1 cellular context compared by ENCODE assay signal in the genomic region with DNA sequence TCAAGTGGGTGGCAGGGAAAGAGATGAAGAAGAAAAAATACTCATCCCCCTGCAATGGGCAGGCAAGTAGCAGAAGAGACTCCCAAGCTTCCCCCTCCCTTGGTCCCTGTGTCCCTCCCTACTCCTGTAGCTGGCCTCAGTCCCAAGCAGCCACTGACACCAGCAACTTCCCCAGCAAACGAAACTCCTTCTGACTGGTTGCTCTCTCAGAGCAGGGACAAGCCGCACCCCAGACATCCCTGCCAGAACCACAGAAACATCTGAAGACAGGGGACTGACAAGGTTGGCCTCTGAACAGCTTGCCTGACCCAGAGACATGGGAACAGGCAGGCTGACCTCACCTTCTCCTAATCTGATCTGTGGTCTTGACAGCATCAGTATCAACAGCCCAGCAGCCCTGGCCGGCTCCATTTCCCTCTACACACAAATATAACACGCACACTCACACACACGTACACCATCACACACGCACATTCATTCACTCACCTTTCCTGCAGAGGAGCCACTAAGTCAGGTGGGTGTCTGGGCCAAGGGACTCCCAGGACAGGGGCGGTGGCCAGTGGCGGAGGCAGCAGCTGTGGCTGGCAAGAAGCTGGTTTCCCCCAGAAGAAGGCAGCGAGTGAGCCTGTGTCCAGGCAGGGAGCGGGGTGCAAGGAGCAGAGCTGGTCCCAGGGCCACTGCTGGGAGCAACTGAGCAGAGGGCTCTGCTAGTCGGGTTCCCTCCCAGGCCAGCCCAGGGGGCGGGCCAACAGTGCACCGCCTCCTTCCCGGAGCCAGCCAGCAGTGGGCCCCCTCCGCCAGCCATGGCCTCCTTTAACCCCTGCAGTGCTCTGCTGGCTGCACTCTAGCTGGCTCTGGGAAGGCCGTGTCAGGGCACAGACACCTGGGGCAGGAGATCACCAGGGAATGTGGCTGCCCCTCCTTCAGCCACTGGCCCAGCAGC.
TF ChIP-seq lines count a peak whose summit lies in the region.

No MANE protein-coding gene starts in this region.

TF ChIP-seq in HepG2, 621 proteins besides CTCF, POLR2A, EP300 and RAD21 (continued from another document and continues in another):
- TF ChIP-seq MNT (IDR thresholded peaks at IDR 0.05) (no peak), ARID2 (CRISPR knock-in tag; IDR thresholded peaks at IDR 0.05; ENCODE audit: borderline replicate concordance) (peak; percentile 65; the same call in 1 of the 2 replicates), ZNF33B (CRISPR knock-in tag; IDR thresholded peaks at IDR 0.05) (no peak), PRPF4 (IDR thresholded peaks at IDR 0.05; ENCODE audit: low read depth, low read length, poor library complexity, severe bottlenecking) (no peak), ZNF160 (CRISPR knock-in tag; IDR thresholded peaks at IDR 0.05) (peak; percentile 75; the same call in 1 of the 2 replicates), ZNF567 (CRISPR knock-in tag; IDR thresholded peaks at IDR 0.05; ENCODE audit: borderline replicate concordance) (peak; percentile 70; the same call in 1 of the 2 replicates), MBNL3 (CRISPR knock-in tag; conservative IDR thresholded peaks at IDR 0.05) (no peak), MAFG (CRISPR knock-in tag; IDR thresholded peaks at IDR 0.05) (no peak), MLLT10 (CRISPR knock-in tag; IDR thresholded peaks at IDR 0.05) (no peak), ZC3H13 (CRISPR knock-in tag; IDR thresholded peaks at IDR 0.05) (no peak), ZNF737 (CRISPR knock-in tag; IDR thresholded peaks at IDR 0.05; ENCODE audit: borderline replicate concordance) (no peak), PTBP1 (IDR thresholded peaks at IDR 0.05; ENCODE audit: low read depth, low read length, poor library complexity, severe bottlenecking) (peak; percentile 79), ZNF672 (CRISPR knock-in tag; IDR thresholded peaks at IDR 0.05) (peak; percentile 92), ZNF280B (CRISPR knock-in tag; IDR thresholded peaks at IDR 0.05; ENCODE audit: borderline replicate concordance) (peak; percentile 90; the same call in 1 of the 2 replicates), TOPORS (CRISPR knock-in tag; IDR thresholded peaks at IDR 0.05) (no peak), AHR (CRISPR knock-in tag; IDR thresholded peaks at IDR 0.05) (no peak), FOXA1 (IDR thresholded peaks at IDR 0.05) (no peak), FOXA1 (CRISPR knock-in tag; IDR thresholded peaks at IDR 0.05) (no peak; the same call in 1 of the 2 replicates), MIXL1 (CRISPR knock-in tag; IDR thresholded peaks at IDR 0.05) (no peak), PATZ1 (CRISPR knock-in tag; IDR thresholded peaks at IDR 0.05) (peak; percentile 95), ESRRA (CRISPR knock-in tag; IDR thresholded peaks at IDR 0.05; ENCODE audit: low read depth) (peak; percentile 43; the same call in 1 of the 2 replicates), RORA (CRISPR knock-in tag; IDR thresholded peaks at IDR 0.05) (no peak), BRCA1 (CRISPR knock-in tag; IDR thresholded peaks at IDR 0.05) (peak; percentile 43; the same call in 1 of the 2 replicates), STAT5B (CRISPR knock-in tag; IDR thresholded peaks at IDR 0.05) (no peak), TIGD3 (CRISPR knock-in tag; IDR thresholded peaks at IDR 0.05; ENCODE audit: borderline replicate concordance) (no peak), CEBPB (IDR thresholded peaks at IDR 0.05; ENCODE audit: borderline replicate concordance, low read depth, low read length) (no peak), CENPT (CRISPR knock-in tag; IDR thresholded peaks at IDR 0.05; ENCODE audit: low read depth) (no peak; the same call in 1 of the 2 replicates)
- TF ChIP-seq, protein P1, sequence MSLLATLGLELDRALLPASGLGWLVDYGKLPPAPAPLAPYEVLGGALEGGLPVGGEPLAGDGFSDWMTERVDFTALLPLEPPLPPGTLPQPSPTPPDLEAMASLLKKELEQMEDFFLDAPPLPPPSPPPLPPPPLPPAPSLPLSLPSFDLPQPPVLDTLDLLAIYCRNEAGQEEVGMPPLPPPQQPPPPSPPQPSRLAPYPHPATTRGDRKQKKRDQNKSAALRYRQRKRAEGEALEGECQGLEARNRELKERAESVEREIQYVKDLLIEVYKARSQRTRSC (CRISPR knock-in tag; IDR thresholded peaks at IDR 0.05; ENCODE audit: low read depth): no peak
- TF ChIP-seq, protein P2, sequence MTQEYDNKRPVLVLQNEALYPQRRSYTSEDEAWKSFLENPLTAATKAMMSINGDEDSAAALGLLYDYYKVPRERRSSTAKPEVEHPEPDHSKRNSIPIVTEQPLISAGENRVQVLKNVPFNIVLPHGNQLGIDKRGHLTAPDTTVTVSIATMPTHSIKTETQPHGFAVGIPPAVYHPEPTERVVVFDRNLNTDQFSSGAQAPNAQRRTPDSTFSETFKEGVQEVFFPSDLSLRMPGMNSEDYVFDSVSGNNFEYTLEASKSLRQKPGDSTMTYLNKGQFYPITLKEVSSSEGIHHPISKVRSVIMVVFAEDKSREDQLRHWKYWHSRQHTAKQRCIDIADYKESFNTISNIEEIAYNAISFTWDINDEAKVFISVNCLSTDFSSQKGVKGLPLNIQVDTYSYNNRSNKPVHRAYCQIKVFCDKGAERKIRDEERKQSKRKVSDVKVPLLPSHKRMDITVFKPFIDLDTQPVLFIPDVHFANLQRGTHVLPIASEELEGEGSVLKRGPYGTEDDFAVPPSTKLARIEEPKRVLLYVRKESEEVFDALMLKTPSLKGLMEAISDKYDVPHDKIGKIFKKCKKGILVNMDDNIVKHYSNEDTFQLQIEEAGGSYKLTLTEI (CRISPR knock-in tag; conservative IDR thresholded peaks at IDR 0.05): no peak
- TF ChIP-seq, protein P3, sequence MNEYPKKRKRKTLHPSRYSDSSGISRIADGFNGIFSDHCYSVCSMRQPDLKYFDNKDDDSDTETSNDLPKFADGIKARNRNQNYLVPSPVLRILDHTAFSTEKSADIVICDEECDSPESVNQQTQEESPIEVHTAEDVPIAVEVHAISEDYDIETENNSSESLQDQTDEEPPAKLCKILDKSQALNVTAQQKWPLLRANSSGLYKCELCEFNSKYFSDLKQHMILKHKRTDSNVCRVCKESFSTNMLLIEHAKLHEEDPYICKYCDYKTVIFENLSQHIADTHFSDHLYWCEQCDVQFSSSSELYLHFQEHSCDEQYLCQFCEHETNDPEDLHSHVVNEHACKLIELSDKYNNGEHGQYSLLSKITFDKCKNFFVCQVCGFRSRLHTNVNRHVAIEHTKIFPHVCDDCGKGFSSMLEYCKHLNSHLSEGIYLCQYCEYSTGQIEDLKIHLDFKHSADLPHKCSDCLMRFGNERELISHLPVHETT (CRISPR knock-in tag; conservative IDR thresholded peaks at IDR 0.05): peak; percentile 33; the same call in 1 of the 2 replicates
- TF ChIP-seq, protein P4, sequence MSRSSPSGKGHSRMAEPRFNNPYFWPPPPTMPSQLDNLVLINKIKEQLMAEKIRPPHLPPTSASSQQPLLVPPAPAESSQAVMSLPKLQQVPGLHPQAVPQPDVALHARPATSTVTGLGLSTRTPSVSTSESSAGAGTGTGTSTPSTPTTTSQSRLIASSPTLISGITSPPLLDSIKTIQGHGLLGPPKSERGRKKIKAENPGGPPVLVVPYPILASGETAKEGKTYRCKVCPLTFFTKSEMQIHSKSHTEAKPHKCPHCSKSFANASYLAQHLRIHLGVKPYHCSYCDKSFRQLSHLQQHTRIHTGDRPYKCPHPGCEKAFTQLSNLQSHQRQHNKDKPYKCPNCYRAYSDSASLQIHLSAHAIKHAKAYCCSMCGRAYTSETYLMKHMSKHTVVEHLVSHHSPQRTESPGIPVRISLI (CRISPR knock-in tag; IDR thresholded peaks at IDR 0.05; ENCODE audit: borderline replicate concordance): peak; percentile 31; the same call in 1 of the 2 replicates
- TF ChIP-seq, protein P5, sequence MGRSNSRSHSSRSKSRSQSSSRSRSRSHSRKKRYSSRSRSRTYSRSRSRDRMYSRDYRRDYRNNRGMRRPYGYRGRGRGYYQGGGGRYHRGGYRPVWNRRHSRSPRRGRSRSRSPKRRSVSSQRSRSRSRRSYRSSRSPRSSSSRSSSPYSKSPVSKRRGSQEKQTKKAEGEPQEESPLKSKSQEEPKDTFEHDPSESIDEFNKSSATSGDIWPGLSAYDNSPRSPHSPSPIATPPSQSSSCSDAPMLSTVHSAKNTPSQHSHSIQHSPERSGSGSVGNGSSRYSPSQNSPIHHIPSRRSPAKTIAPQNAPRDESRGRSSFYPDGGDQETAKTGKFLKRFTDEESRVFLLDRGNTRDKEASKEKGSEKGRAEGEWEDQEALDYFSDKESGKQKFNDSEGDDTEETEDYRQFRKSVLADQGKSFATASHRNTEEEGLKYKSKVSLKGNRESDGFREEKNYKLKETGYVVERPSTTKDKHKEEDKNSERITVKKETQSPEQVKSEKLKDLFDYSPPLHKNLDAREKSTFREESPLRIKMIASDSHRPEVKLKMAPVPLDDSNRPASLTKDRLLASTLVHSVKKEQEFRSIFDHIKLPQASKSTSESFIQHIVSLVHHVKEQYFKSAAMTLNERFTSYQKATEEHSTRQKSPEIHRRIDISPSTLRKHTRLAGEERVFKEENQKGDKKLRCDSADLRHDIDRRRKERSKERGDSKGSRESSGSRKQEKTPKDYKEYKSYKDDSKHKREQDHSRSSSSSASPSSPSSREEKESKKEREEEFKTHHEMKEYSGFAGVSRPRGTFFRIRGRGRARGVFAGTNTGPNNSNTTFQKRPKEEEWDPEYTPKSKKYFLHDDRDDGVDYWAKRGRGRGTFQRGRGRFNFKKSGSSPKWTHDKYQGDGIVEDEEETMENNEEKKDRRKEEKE (IDR thresholded peaks at IDR 0.05): no peak
- TF ChIP-seq, protein P6, sequence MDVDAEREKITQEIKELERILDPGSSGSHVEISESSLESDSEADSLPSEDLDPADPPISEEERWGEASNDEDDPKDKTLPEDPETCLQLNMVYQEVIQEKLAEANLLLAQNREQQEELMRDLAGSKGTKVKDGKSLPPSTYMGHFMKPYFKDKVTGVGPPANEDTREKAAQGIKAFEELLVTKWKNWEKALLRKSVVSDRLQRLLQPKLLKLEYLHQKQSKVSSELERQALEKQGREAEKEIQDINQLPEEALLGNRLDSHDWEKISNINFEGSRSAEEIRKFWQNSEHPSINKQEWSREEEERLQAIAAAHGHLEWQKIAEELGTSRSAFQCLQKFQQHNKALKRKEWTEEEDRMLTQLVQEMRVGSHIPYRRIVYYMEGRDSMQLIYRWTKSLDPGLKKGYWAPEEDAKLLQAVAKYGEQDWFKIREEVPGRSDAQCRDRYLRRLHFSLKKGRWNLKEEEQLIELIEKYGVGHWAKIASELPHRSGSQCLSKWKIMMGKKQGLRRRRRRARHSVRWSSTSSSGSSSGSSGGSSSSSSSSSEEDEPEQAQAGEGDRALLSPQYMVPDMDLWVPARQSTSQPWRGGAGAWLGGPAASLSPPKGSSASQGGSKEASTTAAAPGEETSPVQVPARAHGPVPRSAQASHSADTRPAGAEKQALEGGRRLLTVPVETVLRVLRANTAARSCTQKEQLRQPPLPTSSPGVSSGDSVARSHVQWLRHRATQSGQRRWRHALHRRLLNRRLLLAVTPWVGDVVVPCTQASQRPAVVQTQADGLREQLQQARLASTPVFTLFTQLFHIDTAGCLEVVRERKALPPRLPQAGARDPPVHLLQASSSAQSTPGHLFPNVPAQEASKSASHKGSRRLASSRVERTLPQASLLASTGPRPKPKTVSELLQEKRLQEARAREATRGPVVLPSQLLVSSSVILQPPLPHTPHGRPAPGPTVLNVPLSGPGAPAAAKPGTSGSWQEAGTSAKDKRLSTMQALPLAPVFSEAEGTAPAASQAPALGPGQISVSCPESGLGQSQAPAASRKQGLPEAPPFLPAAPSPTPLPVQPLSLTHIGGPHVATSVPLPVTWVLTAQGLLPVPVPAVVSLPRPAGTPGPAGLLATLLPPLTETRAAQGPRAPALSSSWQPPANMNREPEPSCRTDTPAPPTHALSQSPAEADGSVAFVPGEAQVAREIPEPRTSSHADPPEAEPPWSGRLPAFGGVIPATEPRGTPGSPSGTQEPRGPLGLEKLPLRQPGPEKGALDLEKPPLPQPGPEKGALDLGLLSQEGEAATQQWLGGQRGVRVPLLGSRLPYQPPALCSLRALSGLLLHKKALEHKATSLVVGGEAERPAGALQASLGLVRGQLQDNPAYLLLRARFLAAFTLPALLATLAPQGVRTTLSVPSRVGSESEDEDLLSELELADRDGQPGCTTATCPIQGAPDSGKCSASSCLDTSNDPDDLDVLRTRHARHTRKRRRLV (CRISPR knock-in tag; IDR thresholded peaks at IDR 0.05): no peak
